In the genomic region with DNA sequence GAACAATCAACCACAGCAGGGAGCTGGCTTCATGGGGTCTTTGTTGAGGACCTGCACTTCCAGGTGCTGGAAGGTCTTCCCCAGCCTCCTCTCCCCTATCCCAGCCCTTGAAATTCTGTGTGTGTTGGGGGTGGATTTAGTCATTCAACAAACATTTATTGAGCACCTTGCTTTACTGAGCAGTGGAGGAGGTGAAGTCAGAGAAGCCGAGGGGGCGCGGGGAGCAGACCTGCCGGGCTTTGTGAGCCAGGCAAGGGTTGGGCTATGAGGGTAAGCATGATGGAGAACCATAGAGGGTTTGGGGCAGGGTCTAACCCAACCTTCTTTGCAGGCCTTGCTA, we compare ENCODE assay signal across 18 cellular contexts. TPM values are rescaled to one million over a fixed set of nuclear protein-coding genes. Genes with fewer than 3 reads are reported as not detected.
DNase-seq lines count a peak whose midpoint lies in the region; ATAC-seq, FAIRE-seq and TF ChIP-seq lines count a peak whose summit lies in the region.
"Had no signal": no experiment of that assay in that cellular context is flagged by ENCODE, and none has a peak within 500 bp of the region (broad histone marks: within the 10 kb centered on the region; RNA-seq: fewer than 3 reads in every experiment).

No MANE protein-coding gene starts in this region.

- POLR2A ChIA-PET in CD8-positive, alpha-beta memory T cell (lab: Charles Lee) = no interaction called here
- POLR2A ChIA-PET in GM12878 (lab: Charles Lee) = interaction anchor here (0.7 to 2.6 kb wide), 2 partner anchors 8 to 9 kb away, joined by 6 to 8 read pairs; partner anchors contain the start of gene ZNF628

- BruUV-seq in GM12878 (replicated peaks; lab: Mats Ljungman, UMichigan) = no TSS peak

- peaks cover 2 to 4% (median 3%) of the 10 kb centered on the region in 3 donors for H3K4me1 Mint-ChIP-seq in CD8-positive, alpha-beta memory T cell
- H3K4me1 Mint-ChIP-seq in HFFc6 (ENCODE audit: low read depth) = peaks cover 25% of the 10 kb centered on the region

- peak overlapping the region; percentile 20; the same call in 1 of the 2 replicates for H2AFZ ChIP-seq in GM12878 (ENCODE audit: control insufficient read depth, low read depth, low read length)
- peak overlapping the region; percentile 54 for H2AFZ ChIP-seq in neuronal stem cell (ENCODE audit: low read length)

- peak overlapping the region; percentile 91 for H2BK120ac ChIP-seq in neuronal stem cell (ENCODE audit: low read depth, low read length)

- no peak for FAIRE-seq in GM12878 (lab: Jason Lieb, UNC)
- FAIRE-seq: colon had no signal

- in situ Hi-C loops in GM12878 (cut with MboI) = no loop called here

- H3K27ac ChIP-seq in CD8-positive, alpha-beta memory T cell (ENCODE audit: low read depth, low read length) = peak overlapping the region; percentile 47
- H3K27ac ChIP-seq in GM12878 (ENCODE audit: control insufficient read depth, insufficient read depth) = no peak overlapping the region
- H3K27ac ChIP-seq in neuronal stem cell (replicated peaks; ENCODE audit: low read length) = no peak overlapping the region
- H3K27ac ChIP-seq: epithelial cell of prostate, suprapubic skin had no signal

- H3K4me3 ChIP-seq in CD8-positive, alpha-beta memory T cell (ENCODE audit: low read length) = no peak overlapping the region
- no peak overlapping the region for H3K4me3 ChIP-seq in GM12878
- H3K4me3 ChIP-seq in neuronal stem cell (ENCODE audit: low read length in 2 of 2) = no peak overlapping the region
- H3K4me3 ChIP-seq: suprapubic skin had no signal

- SMC1A ChIA-PET in GM12878 (lab: Charles Lee; ENCODE audit: uncharacterized antibody, unreplicated experiment) = interaction anchor here (0.6 to 2.3 kb wide), 5 partner anchors 36 to 270 kb away, joined by 3 to 19 read pairs (median 5); partner anchors contain the start of genes NLRP9 and ZNF784

- H3K36me3 ChIP-seq in CD8-positive, alpha-beta memory T cell (ENCODE audit: insufficient read depth, low read length) = no peaks in the 10 kb centered on the region
- H3K36me3 ChIP-seq in GM12878 (ENCODE audit: control insufficient read depth in 2 of 2, insufficient read depth in 2 of 2, low read length in 1 of 2) (no peaks in the 10 kb centered on the region), neuronal stem cell (replicated peaks in 1 of 2; ENCODE audit: control insufficient read depth in 2 of 2, insufficient read depth in 2 of 2, low read length in 2 of 2) (no peaks in the 10 kb centered on the region)
- H3K36me3 ChIP-seq: suprapubic skin had no signal

- no peaks in the 10 kb centered on the region for H3K27me3 ChIP-seq in CD8-positive, alpha-beta memory T cell (ENCODE audit: insufficient read depth, low read length, poor library complexity, severe bottlenecking)
- H3K27me3 ChIP-seq in GM12878 (replicated peaks in 1 of 2; ENCODE audit: control insufficient read depth in 2 of 2, insufficient read depth in 2 of 2, low read length in 1 of 2) (no peaks in the 10 kb centered on the region), neuronal stem cell (ENCODE audit: control insufficient read depth in 3 of 3, insufficient read depth in 3 of 3, low read depth in 1 of 3, low read length in 3 of 3) (peaks cover 0 to 38% (median 0%) of the 10 kb centered on the region in 3 experiments)
- H3K27me3 ChIP-seq: suprapubic skin had no signal

- H3K4me3 Mint-ChIP-seq in CD8-positive, alpha-beta memory T cell = no peak overlapping the region
- peak overlapping the region; percentile 34; the same call in 1 of the 2 replicates for H3K4me3 Mint-ChIP-seq in HFFc6
- H3K4me3 Mint-ChIP-seq: activated T-cell treated with anti-CD3 and anti-CD28 coated beads, Interleukin-2, amount 50 U/mL, for 4 hours had no signal

- H3K27me3 Mint-ChIP-seq in CD8-positive, alpha-beta memory T cell = peaks cover 0 to under 1% of the 10 kb centered on the region in 2 donors
- no peaks in the 10 kb centered on the region; the same call in 1 of the 2 replicates for H3K27me3 Mint-ChIP-seq in HFFc6 (ENCODE audit: insufficient read depth)
- H3K27me3 Mint-ChIP-seq: CD4-positive, alpha-beta memory T cell had no signal

- no peak; the same call in 2 of the 3 replicates for ATAC-seq in GM12878
- ATAC-seq in GM18909 (IDR thresholded peaks at IDR 0.05; ENCODE audit: poor library complexity, unreplicated experiment) = no peak

- peak overlapping the region in 2 of 8 donors; percentile 22 to 47 for H3K27ac Mint-ChIP-seq in CD8-positive, alpha-beta memory T cell
- peak overlapping the region; percentile 30; the same call in 1 of the 2 replicates for H3K27ac Mint-ChIP-seq in HFFc6

- H2BK12ac ChIP-seq in neuronal stem cell (ENCODE audit: low read length) = peak overlapping the region; percentile 41

- no peak for TF ChIP-seq POLR2A in GM12878 (IDR thresholded peaks at IDR 0.05; ENCODE audit: low read depth, low read length)

- no peak for TF ChIP-seq EP300 in GM12878 (IDR thresholded peaks at IDR 0.05; ENCODE audit: borderline replicate concordance in 1 of 2, control insufficient read depth in 1 of 2, low read depth in 2 of 2, low read length in 2 of 2)

- peak overlapping the region; percentile 29 for H3K23ac ChIP-seq in neuronal stem cell (ENCODE audit: low read depth, low read length, poor library complexity)

- no peaks in the 10 kb centered on the region for H3K9me3 ChIP-seq in CD8-positive, alpha-beta memory T cell (ENCODE audit: low read length)
- H3K9me3 ChIP-seq in GM12878 (replicated peaks; ENCODE audit: control insufficient read depth, insufficient read depth, low read length) = no peaks in the 10 kb centered on the region
- H3K9me3 ChIP-seq in neuronal stem cell (replicated peaks in 1 of 2; ENCODE audit: control insufficient read depth in 2 of 2, insufficient read depth in 1 of 2, low read depth in 1 of 2, low read length in 2 of 2) = peaks cover 0 to 2% of the 10 kb centered on the region in 2 donors
- H3K9me3 ChIP-seq: suprapubic skin had no signal

- H3K36me3 Mint-ChIP-seq in CD8-positive, alpha-beta memory T cell = no peaks in the 10 kb centered on the region
- no peaks in the 10 kb centered on the region for H3K36me3 Mint-ChIP-seq in HFFc6 (ENCODE audit: low read depth)
- H3K36me3 Mint-ChIP-seq: CD4-positive, alpha-beta memory T cell had no signal

- H2BK15ac ChIP-seq in neuronal stem cell (ENCODE audit: low read length) = peak overlapping the region; percentile 5

- H3K4ac ChIP-seq in neuronal stem cell (ENCODE audit: low read length) = no peak overlapping the region

- H4K20me1 ChIP-seq in GM12878 (ENCODE audit: control insufficient read depth, insufficient read depth) = no peaks in the 10 kb centered on the region

- H3K4me2 ChIP-seq in GM12878 (ENCODE audit: control insufficient read depth, insufficient read depth) (no peak overlapping the region), neuronal stem cell (ENCODE audit: insufficient read depth, low read length, poor library complexity, severe bottlenecking) (no peak overlapping the region)

- no peak overlapping the region for H4K91ac ChIP-seq in neuronal stem cell (ENCODE audit: low read depth, low read length, poor library complexity)

- no peak overlapping the region for H3K9ac ChIP-seq in GM12878 (ENCODE audit: control insufficient read depth, insufficient read depth, low read length)
- H3K9ac ChIP-seq in neuronal stem cell (ENCODE audit: low read depth, low read length, poor library complexity) = no peak overlapping the region

- H2AK5ac ChIP-seq in neuronal stem cell (ENCODE audit: low read depth, low read length) = peak overlapping the region; percentile 92

- 0% methylated on average over 4 of the region's 4 CpGs for WGBS in GM12878 (ENCODE audit: insufficient coverage, insufficient replicate concordance, low lambda C conversion rate, missing lambda C conversion rate)
- WGBS in neuronal stem cell (ENCODE audit: extremely low coverage in 2 of 2, insufficient read length in 2 of 2, insufficient replicate concordance in 1 of 2), 2 donors = no CpG with 5 or more reads among the region's 4 CpGs

- CTCF ChIA-PET in CD8-positive, alpha-beta memory T cell (lab: Charles Lee) = interaction anchor here (0.6 to 3.9 kb wide), 32 partner anchors 9 to 350 kb away, joined by 3 to 56 read pairs (median 4); partner anchors contain the start of genes TMEM238, ZNF628, ZNF784 and ZNF865
- CTCF ChIA-PET in GM12878 (lab: Yijun Ruan, JAX) = interaction anchor here (0.9 to 4.8 kb wide), 18 partner anchors 9 to 794 kb away, joined by 3 to 88 read pairs (median 6); partner anchors contain the start of genes KMT5C, NAT14 and ZNF628

- no peak overlapping the region for H4K8ac ChIP-seq in neuronal stem cell (ENCODE audit: low read depth, low read length)

- H2BK5ac ChIP-seq in neuronal stem cell (ENCODE audit: low read length) = no peak overlapping the region

- RAD21 ChIA-PET in GM12878 (lab: Charles Lee; ENCODE audit: unreplicated experiment) = interaction anchor here (0.8 to 2.8 kb wide), 5 partner anchors 30 to 157 kb away, joined by 3 to 34 read pairs (median 4); partner anchors contain the start of genes ZNF784 and ZNF865

- no peak for DNase-seq in CD8-positive, alpha-beta memory T cell
- DNase-seq in HFFc6 (no peak), GM12878 (ENCODE audit: low read depth, low spot score) (no peak), neuronal stem cell (ENCODE audit: low spot score) (no peak), AG08396 (ENCODE audit: low spot score) (no peak), GM19240 (ENCODE audit: insufficient read length, low spot score) (no peak), NCI-H524 (lab: John Stamatoyannopoulos, UW) (no peak)
- DNase-seq: islet precursor cell, NCI-H2029 treated with DMSO at 0.1 percent for 48 hours had no signal

- peak overlapping the region; percentile 57 for H3K18ac ChIP-seq in neuronal stem cell (ENCODE audit: low read length)

- no peak overlapping the region for H3K14ac ChIP-seq in neuronal stem cell (ENCODE audit: low read length)

- H3K79me1 ChIP-seq in neuronal stem cell (ENCODE audit: low read depth, low read length) = no peaks in the 10 kb centered on the region

- intact Hi-C loops in GM12878 (cut with micrococcal nuclease; ENCODE audit: unreplicated experiment) = loop anchor here (1.0 to 5.0 kb wide), 2 partner anchors 36 to 164 kb away; no protein-coding TSS in a partner anchor

- TF ChIP-seq CTCF in HFFc6 (IDR thresholded peaks at IDR 0.05) (no peak; the same call in none of the 2 replicates), GM12878 (IDR thresholded peaks at IDR 0.05 in 2 of 3, conservative IDR thresholded peaks at IDR 0.05 in 1 of 3; ENCODE audit: control insufficient read depth in 2 of 3, extremely low read depth in 1 of 3, insufficient read depth in 1 of 3, low read depth in 3 of 3, low read length in 3 of 3) (no peak; a peak in 1 of 6 replicates)

- H3K4me1 ChIP-seq in CD8-positive, alpha-beta memory T cell (ENCODE audit: insufficient read depth, low read length) = peaks cover 8% of the 10 kb centered on the region
- H3K4me1 ChIP-seq in GM12878 (ENCODE audit: control insufficient read depth, insufficient read depth, low read length) = no peaks in the 10 kb centered on the region
- peaks cover 0 to 24% of the 10 kb centered on the region in 2 donors for H3K4me1 ChIP-seq in neuronal stem cell (ENCODE audit: control insufficient read depth in 2 of 2, insufficient read depth in 1 of 2, low read depth in 1 of 2, low read length in 2 of 2)
- H3K4me1 ChIP-seq: suprapubic skin had no signal

- no peaks in the 10 kb centered on the region for H3K9me3 Mint-ChIP-seq in CD8-positive, alpha-beta memory T cell
- H3K9me3 Mint-ChIP-seq in HFFc6 = no peaks in the 10 kb centered on the region
- H3K9me3 Mint-ChIP-seq: activated T-cell treated with anti-CD3 and anti-CD28 coated beads, Interleukin-2, amount 50 U/mL, for 4 hours; CD4-positive, alpha-beta memory T cell had no signal

- no peak for TF ChIP-seq RAD21 in GM12878 (IDR thresholded peaks at IDR 0.05; ENCODE audit: insufficient read depth, low read depth, low read length)

- no peaks in the 10 kb centered on the region for H3K79me2 ChIP-seq in GM12878 (ENCODE audit: control insufficient read depth, insufficient read depth, low read length)

RNA-seq across cellular contexts. Expression of gene C19orf85, which starts 3.5 kb away (rescaled TPM):
- total RNA-seq in CD8-positive, alpha-beta memory T cell = not detected
- polyA plus RNA-seq in CD8-positive, alpha-beta memory T cell = not detected
- total RNA-seq in HFFc6 (2021; fragmentation: NEBNext Ultra II Directional; extraction: Animal tissue kit (Norgen Biotek cat#: 25700)) = not detected
- total RNA-seq in GM12878 (2013; cell fraction: nucleolus; rRNA removed) = not detected in 2 replicates
- total RNA-seq in GM12878 (2014; rRNA removed) = not detected in 2 replicates
- not detected in 2 replicates for total RNA-seq in GM12878 (2014; rRNA removed; fragmentation: Illumina TruSeq; extraction: Trizol)
- total RNA-seq in GM12878 (2021) = not detected in 2 replicates
- polyA plus RNA-seq in GM12878 (2011; ENCODE audit: low read depth) = not detected
- not detected in 2 replicates for polyA plus RNA-seq in GM12878 (2011; rRNA removed)
- not detected in 2 replicates for polyA plus RNA-seq in GM12878 (2011; cell fraction: cytosol; rRNA removed)
- not detected in 2 replicates for polyA plus RNA-seq in GM12878 (2011; cell fraction: nucleus; rRNA removed)
- not detected in 2 replicates for polyA plus RNA-seq in GM12878 (2012)
- not detected in 2 replicates for polyA plus RNA-seq in GM12878 (2014; fragmentation: Illumina TruSeq; extraction: Trizol)
- polyA plus RNA-seq in GM12878 (2014; fragmentation: Nextera tagmentation; extraction: Ambion mirVana) = not detected
- not detected in 2 replicates for polyA plus RNA-seq in GM12878 (2014; rRNA removed)
- polyA plus RNA-seq in GM12878 (2016; fragmentation: Nextera tagmentation; extraction: Ambion mirVana) = not detected
- not detected in 2 replicates for polyA minus RNA-seq in GM12878 (2011; rRNA and poly(A)+ RNA removed)
- polyA minus RNA-seq in GM12878 (2011; cell fraction: cytosol; rRNA and poly(A)+ RNA removed) = not detected in 2 replicates
- polyA minus RNA-seq in GM12878 (2011; cell fraction: nucleus; rRNA and poly(A)+ RNA removed) = not detected in 2 replicates
- 2.1 TPM for polyA plus RNA-seq in neuronal stem cell (2013, experiment 1 of 2)
- 2.3 TPM for polyA plus RNA-seq in neuronal stem cell (2013, experiment 2 of 2)
- total RNA-seq: activated T-cell treated with anti-CD3 and anti-CD28 coated beads, Interleukin-2, amount 50 U/mL, for 4 hours; CD4-positive, alpha-beta memory T cell; M059J; mucosa of gallbladder; posterior vena cava; suprapubic skin had no signal
- polyA plus RNA-seq: CD4-positive, alpha-beta memory T cell had no signal

RNA-seq across cellular contexts. Expression of gene ISOC2, which starts 6.6 kb away (rescaled TPM):
- 10 to 100 TPM; 33.7 to 38.8 TPM for total RNA-seq in CD8-positive, alpha-beta memory T cell
- polyA plus RNA-seq in CD8-positive, alpha-beta memory T cell = 32.0 TPM
- total RNA-seq in HFFc6 (2021; fragmentation: NEBNext Ultra II Directional; extraction: Animal tissue kit (Norgen Biotek cat#: 25700)) = 10 to 100 TPM; 60.1 to 81.4 (median 66.8) TPM
- 14.8 and 15.0 TPM in 2 replicates for total RNA-seq in GM12878 (2013; cell fraction: nucleolus; rRNA removed)
- total RNA-seq in GM12878 (2014; rRNA removed) (214 and 238 TPM in 2 replicates), GM12878 (2014; rRNA removed; fragmentation: Illumina TruSeq; extraction: Trizol) (36.9 and 45.4 TPM in 2 replicates), GM12878 (2021) (87.7 and 94.2 TPM in 2 replicates)
- polyA plus RNA-seq in GM12878 (2011; ENCODE audit: low read depth) = 14.7 TPM
- polyA plus RNA-seq in GM12878 (2011; rRNA removed) (12.1 and 40.3 TPM in 2 replicates), GM12878 (2014; fragmentation: Illumina TruSeq; extraction: Trizol) (4.7 and 24.1 TPM in 2 replicates), GM12878 (2014; fragmentation: Nextera tagmentation; extraction: Ambion mirVana) (1 to 10 TPM in 1 of 2 experiments, under 1 TPM in 1; 0.72 to 3.0 TPM), GM12878 (2014; rRNA removed) (140 and 192 TPM in 2 replicates), GM12878 (2016; fragmentation: Nextera tagmentation; extraction: Ambion mirVana) (10 to 100 TPM; 68.5 to 77.9 TPM)
- 75.5 and 131 TPM in 2 replicates for polyA plus RNA-seq in GM12878 (2011; cell fraction: cytosol; rRNA removed)
- polyA plus RNA-seq in GM12878 (2011; cell fraction: nucleus; rRNA removed) = 108 and 125 TPM in 2 replicates
- 44.3 and 46.1 TPM in 2 replicates for polyA plus RNA-seq in GM12878 (2012)
- polyA minus RNA-seq in GM12878 (2011; rRNA and poly(A)+ RNA removed) = 10.6 and 37.0 TPM in 2 replicates
- 17.6 and 19.5 TPM in 2 replicates for polyA minus RNA-seq in GM12878 (2011; cell fraction: cytosol; rRNA and poly(A)+ RNA removed)
- polyA minus RNA-seq in GM12878 (2011; cell fraction: nucleus; rRNA and poly(A)+ RNA removed) = 16.2 and 25.3 TPM in 2 replicates
- polyA plus RNA-seq in neuronal stem cell (2013, experiment 1 of 2) = 26.8 TPM
- polyA plus RNA-seq in neuronal stem cell (2013, experiment 2 of 2) = 26.2 TPM

RNA-seq across cellular contexts. Expression of gene ZNF628, which starts 8.4 kb away (rescaled TPM):
- total RNA-seq in CD8-positive, alpha-beta memory T cell = 1 to 10 TPM; 8.3 to 8.7 TPM
- polyA plus RNA-seq in CD8-positive, alpha-beta memory T cell = 0.36 TPM
- 10 to 100 TPM in 2 of 6 experiments, 1 to 10 TPM in 4; 8.6 to 11.3 (median 9.5) TPM for total RNA-seq in HFFc6 (2021; fragmentation: NEBNext Ultra II Directional; extraction: Animal tissue kit (Norgen Biotek cat#: 25700))
- total RNA-seq in GM12878 (2013; cell fraction: nucleolus; rRNA removed) = 5.1 and 6.6 TPM in 2 replicates
- total RNA-seq in GM12878 (2014; rRNA removed) = 1.3 and 1.6 TPM in 2 replicates
- total RNA-seq in GM12878 (2014; rRNA removed; fragmentation: Illumina TruSeq; extraction: Trizol) = 0.18 and 0.31 TPM in 2 replicates
- 9.2 and 11.3 TPM in 2 replicates for total RNA-seq in GM12878 (2021)
- 1.6 TPM for polyA plus RNA-seq in GM12878 (2011; ENCODE audit: low read depth)
- polyA plus RNA-seq in GM12878 (2011; rRNA removed) = 0.06 and 0.18 TPM in 2 replicates
- polyA plus RNA-seq in GM12878 (2011; cell fraction: cytosol; rRNA removed) = 0.16 and 0.87 TPM in 2 replicates
- 2.8 and 4.7 TPM in 2 replicates for polyA plus RNA-seq in GM12878 (2011; cell fraction: nucleus; rRNA removed)
- polyA plus RNA-seq in GM12878 (2012) = 5.9 and 6.2 TPM in 2 replicates
- 0.04 TPM in 1 of 2 replicates, not detected in the other for polyA plus RNA-seq in GM12878 (2014; fragmentation: Illumina TruSeq; extraction: Trizol)
- under 1 TPM in 1 of 2 experiments, not detected in 1; 0.04 TPM for polyA plus RNA-seq in GM12878 (2014; fragmentation: Nextera tagmentation; extraction: Ambion mirVana)
- 2.4 and 3.9 TPM in 2 replicates for polyA plus RNA-seq in GM12878 (2014; rRNA removed)
- polyA plus RNA-seq in GM12878 (2016; fragmentation: Nextera tagmentation; extraction: Ambion mirVana) = 1 to 10 TPM; 1.6 to 1.7 TPM
- polyA minus RNA-seq in GM12878 (2011; rRNA and poly(A)+ RNA removed) = 0.29 and 0.77 TPM in 2 replicates
- 2.1 and 4.1 TPM in 2 replicates for polyA minus RNA-seq in GM12878 (2011; cell fraction: cytosol; rRNA and poly(A)+ RNA removed)
- 0.85 and 1.5 TPM in 2 replicates for polyA minus RNA-seq in GM12878 (2011; cell fraction: nucleus; rRNA and poly(A)+ RNA removed)
- polyA plus RNA-seq in neuronal stem cell (2013, experiment 1 of 2) = 8.4 TPM
- 8.7 TPM for polyA plus RNA-seq in neuronal stem cell (2013, experiment 2 of 2)

RNA-seq across cellular contexts. Expression of gene NAT14, which starts 17.0 kb away (rescaled TPM):
- 10 to 100 TPM; 27.5 to 28.4 TPM for total RNA-seq in CD8-positive, alpha-beta memory T cell
- 7.0 TPM for polyA plus RNA-seq in CD8-positive, alpha-beta memory T cell
- total RNA-seq in HFFc6 (2021; fragmentation: NEBNext Ultra II Directional; extraction: Animal tissue kit (Norgen Biotek cat#: 25700)) = 10 to 100 TPM; 53.3 to 72.0 (median 61.3) TPM
- 6.6 and 9.7 TPM in 2 replicates for total RNA-seq in GM12878 (2013; cell fraction: nucleolus; rRNA removed)
- total RNA-seq in GM12878 (2014; rRNA removed) = 9.1 and 14.0 TPM in 2 replicates
- total RNA-seq in GM12878 (2014; rRNA removed; fragmentation: Illumina TruSeq; extraction: Trizol) = 6.8 TPM in 2 replicates
- 20.4 and 23.6 TPM in 2 replicates for total RNA-seq in GM12878 (2021)
- polyA plus RNA-seq in GM12878 (2011; ENCODE audit: low read depth) = 5.5 TPM
- polyA plus RNA-seq in GM12878 (2011; rRNA removed) = 6.4 and 12.3 TPM in 2 replicates
- 18.2 and 20.5 TPM in 2 replicates for polyA plus RNA-seq in GM12878 (2011; cell fraction: cytosol; rRNA removed)
- 56.0 and 56.6 TPM in 2 replicates for polyA plus RNA-seq in GM12878 (2011; cell fraction: nucleus; rRNA removed)
- 14.0 and 17.1 TPM in 2 replicates for polyA plus RNA-seq in GM12878 (2012)
- 2.7 and 6.5 TPM in 2 replicates for polyA plus RNA-seq in GM12878 (2014; fragmentation: Illumina TruSeq; extraction: Trizol)
- polyA plus RNA-seq in GM12878 (2014; fragmentation: Nextera tagmentation; extraction: Ambion mirVana) = 1 to 10 TPM in 1 of 2 experiments, under 1 TPM in 1; 0.87 to 4.7 TPM
- polyA plus RNA-seq in GM12878 (2014; rRNA removed) = 14.3 and 16.7 TPM in 2 replicates
- polyA plus RNA-seq in GM12878 (2016; fragmentation: Nextera tagmentation; extraction: Ambion mirVana) = 10 to 100 TPM in 1 of 2 experiments, 1 to 10 TPM in 1; 8.9 to 10.4 TPM
- 1.5 and 9.1 TPM in 2 replicates for polyA minus RNA-seq in GM12878 (2011; rRNA and poly(A)+ RNA removed)
- 2.1 and 2.9 TPM in 2 replicates for polyA minus RNA-seq in GM12878 (2011; cell fraction: cytosol; rRNA and poly(A)+ RNA removed)
- polyA minus RNA-seq in GM12878 (2011; cell fraction: nucleus; rRNA and poly(A)+ RNA removed) = 7.4 and 9.6 TPM in 2 replicates
- polyA plus RNA-seq in neuronal stem cell (2013, experiment 1 of 2) = 117 TPM
- polyA plus RNA-seq in neuronal stem cell (2013, experiment 2 of 2) = 115 TPM

RNA-seq across cellular contexts. Expression of gene SSC5D, which starts 20.2 kb away (rescaled TPM):
- total RNA-seq in CD8-positive, alpha-beta memory T cell = 1 to 10 TPM in 1 of 2 experiments, under 1 TPM in 1; 0.35 to 1.2 TPM
- polyA plus RNA-seq in CD8-positive, alpha-beta memory T cell = not detected
- 10 to 100 TPM; 47.7 to 59.9 (median 51.9) TPM for total RNA-seq in HFFc6 (2021; fragmentation: NEBNext Ultra II Directional; extraction: Animal tissue kit (Norgen Biotek cat#: 25700))
- total RNA-seq in GM12878 (2013; cell fraction: nucleolus; rRNA removed) = 1.5 and 1.6 TPM in 2 replicates
- total RNA-seq in GM12878 (2014; rRNA removed) (0.06 TPM in 1 of 2 replicates, not detected in the other), GM12878 (2014; rRNA removed; fragmentation: Illumina TruSeq; extraction: Trizol) (0.04 TPM in 1 of 2 replicates, not detected in the other), GM12878 (2021) (0.13 and 0.19 TPM in 2 replicates)
- polyA plus RNA-seq in GM12878 (2011; ENCODE audit: low read depth) = 0.08 TPM
- polyA plus RNA-seq in GM12878 (2011; rRNA removed) (0.01 and 0.04 TPM in 2 replicates), GM12878 (2014; fragmentation: Illumina TruSeq; extraction: Trizol) (0.03 and 0.10 TPM in 2 replicates), GM12878 (2014; fragmentation: Nextera tagmentation; extraction: Ambion mirVana) (not detected), GM12878 (2014; rRNA removed) (0.05 and 0.08 TPM in 2 replicates), GM12878 (2016; fragmentation: Nextera tagmentation; extraction: Ambion mirVana) (not detected)
- 0.02 and 0.03 TPM in 2 replicates for polyA plus RNA-seq in GM12878 (2011; cell fraction: cytosol; rRNA removed)
- 0.49 and 0.69 TPM in 2 replicates for polyA plus RNA-seq in GM12878 (2011; cell fraction: nucleus; rRNA removed)
- 0.08 and 0.12 TPM in 2 replicates for polyA plus RNA-seq in GM12878 (2012)
- polyA minus RNA-seq in GM12878 (2011; rRNA and poly(A)+ RNA removed) = 0.15 TPM in 1 of 2 replicates, not detected in the other
- not detected in 2 replicates for polyA minus RNA-seq in GM12878 (2011; cell fraction: cytosol; rRNA and poly(A)+ RNA removed)
- 0.36 and 0.77 TPM in 2 replicates for polyA minus RNA-seq in GM12878 (2011; cell fraction: nucleus; rRNA and poly(A)+ RNA removed)
- polyA plus RNA-seq in neuronal stem cell (2013, experiment 1 of 2) = 0.89 TPM
- polyA plus RNA-seq in neuronal stem cell (2013, experiment 2 of 2) = 0.94 TPM
- polyA plus RNA-seq: CD4-positive, alpha-beta memory T cell had no signal
